ENCODE assay signal across 16 cellular contexts in genomic region chr3:15611018-15611417, GRCh38.
"Had no signal": no experiment of that assay in that cellular context is flagged by ENCODE, and none has a peak within 500 bp of the region (broad histone marks: within the 10 kb centered on the region; RNA-seq: fewer than 3 reads in every experiment).

No MANE protein-coding gene starts in this region.

- H3K27ac ChIP-seq: vagina had no signal

- DNase-seq: activated CD4-positive, alpha-beta T cell treated with anti-CD3 and anti-CD28 coated beads for 4 hours; activated CD8-positive, alpha-beta memory T cell treated with anti-CD3 and anti-CD28 coated beads, Interleukin-2, amount 50 U/mL, for 4 hours; activated CD8-positive, alpha-beta T cell treated with anti-CD3 and anti-CD28 coated beads, Interleukin-2, amount 10 ng/mL, durations not matched to agents 7 days and 5 days; activated effector memory CD4-positive, alpha-beta T cell treated with anti-CD3 and anti-CD28 coated beads, Interleukin-2, amount 50 U/mL, for 16 hours; activated T-cell treated with anti-CD3 and anti-CD28 coated beads, Interleukin-2, amount 50 U/mL, for 48 hours; caudate nucleus; hypothalamus; kidney; mesendoderm; natural killer cell; posterior cingulate gyrus had no signal

- H3K27me3 Mint-ChIP-seq: activated naive CD4-positive, alpha-beta T cell treated with anti-CD3 and anti-CD28 coated beads, Interleukin-2, amount 50 U/mL, for 24 hours; stimulated activated naive CD8-positive, alpha-beta T cell treated with anti-CD3 and anti-CD28 coated beads, Interleukin-15, Interleukin-2, amounts not matched to agents 100 ng/mL and 50 ng/mL, for 24 hours had no signal

- H3K4me3 ChIP-seq: tibial artery, vagina had no signal

- ATAC-seq: activated CD8-positive, alpha-beta T cell treated with anti-CD3 and anti-CD28 coated beads, Interleukin-2, amount 10 ng/mL, durations not matched to agents 7 days and 5 days; natural killer cell had no signal

- H3K9me3 Mint-ChIP-seq: activated naive CD4-positive, alpha-beta T cell treated with anti-CD3 and anti-CD28 coated beads, Interleukin-2, amount 50 U/mL, for 24 hours; natural killer cell; stimulated activated naive CD8-positive, alpha-beta T cell treated with anti-CD3 and anti-CD28 coated beads, Interleukin-15, Interleukin-2, amounts not matched to agents 100 ng/mL and 50 ng/mL, for 24 hours had no signal

- H3K4me3 Mint-ChIP-seq: activated CD8-positive, alpha-beta T cell treated with anti-CD3 and anti-CD28 coated beads, Interleukin-2, amount 10 ng/mL, durations not matched to agents 7 days and 5 days; activated naive CD4-positive, alpha-beta T cell treated with anti-CD3 and anti-CD28 coated beads, Interleukin-2, amount 50 U/mL, for 24 hours; natural killer cell; stimulated activated naive CD8-positive, alpha-beta T cell treated with anti-CD3 and anti-CD28 coated beads, Interleukin-15, Interleukin-2, amounts not matched to agents 100 ng/mL and 50 ng/mL, for 24 hours had no signal

- H3K36me3 Mint-ChIP-seq: natural killer cell had no signal

- H3K36me3 ChIP-seq: neutrophil, tibial artery, vagina had no signal

- H3K9me3 ChIP-seq: neutrophil, tibial artery, vagina had no signal

- H3K27me3 ChIP-seq: neutrophil, tibial artery, vagina had no signal

- H3K27ac Mint-ChIP-seq: activated CD8-positive, alpha-beta T cell treated with anti-CD3 and anti-CD28 coated beads, Interleukin-2, amount 10 ng/mL, durations not matched to agents 7 days and 5 days; activated naive CD4-positive, alpha-beta T cell treated with anti-CD3 and anti-CD28 coated beads, Interleukin-2, amount 50 U/mL, for 24 hours; natural killer cell; stimulated activated naive CD8-positive, alpha-beta T cell treated with anti-CD3 and anti-CD28 coated beads, Interleukin-15, Interleukin-2, amounts not matched to agents 100 ng/mL and 50 ng/mL, for 24 hours had no signal
